ENCODE assay signal across 11 cellular contexts in the genomic region with DNA sequence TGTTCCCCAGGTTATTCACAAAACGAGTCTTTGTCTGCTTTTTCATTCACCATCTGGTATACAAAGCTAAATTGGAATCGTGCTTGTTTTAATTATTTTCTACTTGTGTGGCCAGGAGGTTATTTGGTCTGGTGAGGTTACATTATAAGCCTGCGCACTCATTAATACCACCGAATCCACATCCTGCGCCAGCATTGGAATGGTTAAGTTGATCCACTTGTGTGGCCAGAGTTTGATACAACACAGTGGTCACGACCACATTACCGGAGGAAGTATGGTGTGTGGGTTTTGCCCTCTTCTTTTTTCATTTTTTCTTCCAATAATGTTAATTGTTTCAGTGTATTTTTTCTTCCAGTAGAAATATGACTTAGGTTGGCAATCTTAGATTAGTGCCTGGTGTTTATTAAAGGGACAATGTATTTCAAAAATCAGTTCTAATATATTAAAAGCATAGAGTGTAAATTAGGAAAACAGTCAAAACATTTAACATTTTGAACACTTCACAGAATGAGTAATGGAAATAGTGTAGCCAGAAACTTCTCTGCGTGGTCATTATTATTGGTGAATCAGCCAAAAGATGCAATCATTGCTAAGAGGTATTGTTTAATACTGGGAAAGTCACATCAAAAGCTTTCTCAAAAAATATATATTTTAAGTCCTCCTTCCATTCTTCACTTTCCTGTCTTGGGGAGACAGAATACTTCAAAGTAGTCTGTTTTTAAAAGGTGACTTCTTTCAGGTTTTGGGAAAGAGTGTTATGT.
DNase-seq lines count a peak whose midpoint lies in the region; ATAC-seq and TF ChIP-seq lines count a peak whose summit lies in the region.
"Had no signal": no experiment of that assay in that cellular context is flagged by ENCODE, and none has a peak within 500 bp of the region (broad histone marks: within the 10 kb centered on the region; RNA-seq: fewer than 3 reads in every experiment).

No MANE protein-coding gene starts in this region.

- no peak overlapping the region for H3K4me3 ChIP-seq in naive thymus-derived CD4-positive, alpha-beta T cell (ENCODE audit: low read length)
- no peak overlapping the region for H3K4me3 ChIP-seq in colonic mucosa

- H3K36me3 Mint-ChIP-seq in naive thymus-derived CD4-positive, alpha-beta T cell: peaks cover 0 to 2% (median 0%) of the 10 kb centered on the region in 5 donors

- no peaks in the 10 kb centered on the region for H3K27me3 Mint-ChIP-seq in naive thymus-derived CD4-positive, alpha-beta T cell

- peaks cover 46 to 94% (median 84%) of the 10 kb centered on the region in 7 donors for H3K4me1 Mint-ChIP-seq in naive thymus-derived CD4-positive, alpha-beta T cell

- CTCF ChIA-PET in naive thymus-derived CD4-positive, alpha-beta T cell (lab: Charles Lee): no interaction called here

- no peak overlapping the region for H3K27ac ChIP-seq in naive thymus-derived CD4-positive, alpha-beta T cell (ENCODE audit: low read depth, low read length)
- no peak overlapping the region for H3K27ac ChIP-seq in colonic mucosa

- H3K36me3 ChIP-seq in naive thymus-derived CD4-positive, alpha-beta T cell (ENCODE audit: control insufficient read depth in 2 of 3, insufficient read depth in 3 of 3, low read length in 3 of 3): no peaks in the 10 kb centered on the region
- no peaks in the 10 kb centered on the region for H3K36me3 ChIP-seq in colonic mucosa

- no peak overlapping the region for H3K9ac ChIP-seq in colonic mucosa (ENCODE audit: low read depth in 2 of 2, low read length in 2 of 2)

- H3K27ac Mint-ChIP-seq in naive thymus-derived CD4-positive, alpha-beta T cell: peak overlapping the region in 6 of 9 donors; percentile 20 to 73 (median 56)

- POLR2A ChIA-PET in naive thymus-derived CD4-positive, alpha-beta T cell (lab: Charles Lee): interaction anchor here (0.9 kb wide), 1 partner anchor 9 kb away, joined by 4 read pairs; no protein-coding TSS in a partner anchor

- no peak for ATAC-seq in naive thymus-derived CD4-positive, alpha-beta T cell
- no peak for ATAC-seq in GM19397 (IDR thresholded peaks at IDR 0.05; ENCODE audit: unreplicated experiment)

- H3K4me1 ChIP-seq in naive thymus-derived CD4-positive, alpha-beta T cell (ENCODE audit: control insufficient read depth in 2 of 2, insufficient read depth in 2 of 2, low read length in 2 of 2): peaks cover 26 to 41% of the 10 kb centered on the region in 2 donors
- H3K4me1 ChIP-seq in colonic mucosa: no peaks in the 10 kb centered on the region

- DNase-seq in ELR (ENCODE audit: low read depth) (peak; percentile 68), MV-4-11 (lab: John Stamatoyannopoulos, UW) (peak; percentile 57), astrocyte of the hippocampus (ENCODE audit: low read depth, low spot score) (peak; percentile 42), SIG-M5 (lab: John Stamatoyannopoulos, UW) (no peak), colonic mucosa (no peak)
- no peak for DNase-seq in naive thymus-derived CD4-positive, alpha-beta T cell
- DNase-seq in stimulated activated CD4-positive, alpha-beta T cell treated with anti-CD3 and anti-CD28 coated beads, Interleukin-4, amount 100 ng/mL, for 24 hours: no peak
- DNase-seq: DMS79 treated with DMSO at 0.1 percent for 48 hours, NCI-H2171, SW 1271 had no signal

- no peaks in the 10 kb centered on the region for H3K27me3 ChIP-seq in naive thymus-derived CD4-positive, alpha-beta T cell (ENCODE audit: control insufficient read depth in 2 of 2, insufficient read depth in 2 of 2, low read length in 2 of 2)
- no peaks in the 10 kb centered on the region for H3K27me3 ChIP-seq in colonic mucosa

- intact Hi-C loops in naive thymus-derived CD4-positive, alpha-beta T cell (cut with micrococcal nuclease): loop anchor here in 1 of 2 donors (2.0 kb wide), 1 partner anchor 16 kb away; no protein-coding TSS in a partner anchor
- intact Hi-C loops in colonic mucosa (cut with DNase I): no loop called here

- no peaks in the 10 kb centered on the region for H3K9me3 Mint-ChIP-seq in naive thymus-derived CD4-positive, alpha-beta T cell

- H3K4me3 Mint-ChIP-seq in naive thymus-derived CD4-positive, alpha-beta T cell: peak overlapping the region in 7 of 10 donors; percentile 18 to 59 (median 25)

- H3K9me3 ChIP-seq in naive thymus-derived CD4-positive, alpha-beta T cell (ENCODE audit: control insufficient read depth in 2 of 3, low read length in 3 of 3): no peaks in the 10 kb centered on the region
- no peaks in the 10 kb centered on the region for H3K9me3 ChIP-seq in colonic mucosa

- no peak for TF ChIP-seq CTCF in colonic mucosa (IDR thresholded peaks at IDR 0.05)

Comparison
In these comparisons a context has a peak if more than half of its experiments do, and no peak if none do; other contexts are left out.
1. DNase-seq: peak in ELR (single experiment), MV-4-11 (single experiment) and astrocyte of the hippocampus (single experiment); none in naive thymus-derived CD4-positive, alpha-beta T cell (0 of 9), SIG-M5 (single experiment), colonic mucosa (single experiment) and stimulated activated CD4-positive, alpha-beta T cell treated with anti-CD3 and anti-CD28 coated beads, Interleukin-4, amount 100 ng/mL, for 24 hours (single experiment).